In the genomic region with DNA sequence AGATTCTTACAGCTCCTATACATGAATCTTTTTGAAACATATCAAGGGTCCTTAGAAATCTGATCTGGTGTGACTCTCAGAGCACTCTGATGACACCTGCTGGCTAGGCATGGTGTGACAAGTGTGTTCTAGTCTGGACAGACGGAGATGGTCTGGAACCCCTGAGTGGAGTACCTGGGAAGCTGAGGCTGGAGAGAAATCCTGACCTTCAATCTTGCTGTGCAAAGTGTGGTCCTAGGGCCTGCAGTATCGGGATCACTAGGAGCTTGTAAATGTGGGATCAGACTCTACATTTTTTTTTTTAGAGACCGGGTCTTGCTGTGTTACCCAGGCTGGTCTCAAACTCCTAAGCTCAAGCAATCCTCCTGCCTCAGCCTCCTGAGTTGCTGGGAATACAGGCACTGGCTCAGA, we compare ENCODE assay signal across 8 cellular contexts.
A peak's percentile ranks its signal among the peaks of the same experiment; 100 is the strongest.
DNase-seq lines count a peak whose midpoint lies in the region; ATAC-seq and TF ChIP-seq lines count a peak whose summit lies in the region.

No MANE protein-coding gene starts in this region.

- H3K27me3 ChIP-seq in left lung: no peaks in the 10 kb centered on the region

- H3K9me3 ChIP-seq in left lung: no peaks in the 10 kb centered on the region

- DNase-seq in ELF-1 (ENCODE audit: low read depth, low spot score) (peak; percentile 75), NCI-H2171 (lab: John Stamatoyannopoulos, UW) (peak; percentile 58), caudate nucleus (lab: John Stamatoyannopoulos, UW) (peak in 53 of 61 donors; percentile 0 to 76 (median 35)), left lung (peak in 1 of 2 donors; percentile 61)
- peak; percentile 49 to 79 (median 57) for DNase-seq in activated CD4-positive, CD25-positive, alpha-beta regulatory T cell (lab: John Stamatoyannopoulos, UW)
- peak; percentile 43 to 70 (median 57) for DNase-seq in stimulated activated CD4-positive, alpha-beta T cell treated with anti-CD3 and anti-CD28 coated beads, TNF-alpha, amount 100 ng/mL, for 1 hour (ENCODE audit: low read depth in 3 of 3, low spot score in 1 of 3)

- H3K27ac ChIP-seq in caudate nucleus (ENCODE audit: low read depth, low read length) (no peak overlapping the region), left lung (no peak overlapping the region)

- intact Hi-C loops in left lung (cut with DNase I): loop anchor here in 1 of 2 donors (10.0 kb wide), 1 partner anchor 376 kb away; no protein-coding TSS in a partner anchor

- H3K4me1 ChIP-seq in left lung: no peaks in the 10 kb centered on the region

- H3K36me3 ChIP-seq in left lung: no peaks in the 10 kb centered on the region

- peak; percentile 74 for ATAC-seq in HG02610 (IDR thresholded peaks at IDR 0.05; ENCODE audit: unreplicated experiment)
- peak; percentile 97 for ATAC-seq in left lung
- ATAC-seq in GM19035 (IDR thresholded peaks at IDR 0.05; ENCODE audit: unreplicated experiment): no peak

- H3K4me3 ChIP-seq in left lung: no peak overlapping the region

- peak; percentile 65 to 72 for TF ChIP-seq CTCF in left lung (IDR thresholded peaks at IDR 0.05)
